9 cellular contexts compared by ENCODE assay signal in genomic region chr7:151078233-151079040, GRCh38. TPM values are rescaled to one million over a fixed set of nuclear protein-coding genes. Genes with fewer than 3 reads are reported as not detected.
DNase-seq lines count a peak whose midpoint lies in the region; ATAC-seq and TF ChIP-seq lines count a peak whose summit lies in the region.
"Had no signal": no experiment of that assay in that cellular context is flagged by ENCODE, and none has a peak within 500 bp of the region (broad histone marks: within the 10 kb centered on the region; RNA-seq: fewer than 3 reads in every experiment).

No MANE protein-coding gene starts in this region.

- no peak overlapping the region for H4K8ac ChIP-seq in IMR-90 (ENCODE audit: low read depth in 2 of 2, low read length in 2 of 2)

- POLR2A ChIA-PET in Caco-2 (lab: Charles Lee): interaction anchor here (0.6 to 1.2 kb wide), 2 partner anchors 10 to 50 kb away, joined by 4 to 5 read pairs; partner anchors contain the start of gene ABCB8
- POLR2A ChIA-PET in IMR-90 (lab: Charles Lee; ENCODE audit: unreplicated experiment): no interaction called here
- POLR2A ChIA-PET in MCF 10A (lab: Yijun Ruan, JAX): interaction anchor here (0.6 to 2.4 kb wide), 5 partner anchors 11 to 50 kb away, joined by 3 to 7 read pairs (median 3); partner anchors contain the start of gene ABCB8

- 50% methylated on average over 5 of the region's 22 CpGs; no CpG with 5 or more reads in 1 of the 2 experiments for WGBS in IMR-90 (ENCODE audit: extremely low coverage in 2 of 2, insufficient read length in 1 of 2), 2 experiments
- WGBS in body of pancreas, 2 donors: 44 to 53% methylated on average over 16 to 22 of the region's 22 CpGs

- H2BK15ac ChIP-seq in IMR-90 (ENCODE audit: low read depth, low read length): no peak overlapping the region

- H3K9me1 ChIP-seq in IMR-90 (ENCODE audit: insufficient read depth, low read length): no peaks in the 10 kb centered on the region

- dilution Hi-C loops in IMR-90 (cut with HindIII; ENCODE audit: low sequenced_read_pairs, unreplicated experiment): no loop called here

- no peak overlapping the region for H4K5ac ChIP-seq in IMR-90 (ENCODE audit: low read depth, low read length)

- H3K4me1 Mint-ChIP-seq in Caco-2 (ENCODE audit: low read depth, unreplicated experiment) (peaks cover 7% of the 10 kb centered on the region), MCF 10A (ENCODE audit: insufficient read depth, unreplicated experiment) (peaks cover 24% of the 10 kb centered on the region), nephron progenitor cell (peaks cover 41% of the 10 kb centered on the region)

- no TSS peak for BruUV-seq in Caco-2 (replicated peaks; lab: Mats Ljungman, UMichigan)
- no TSS peak for BruUV-seq in IMR-90 (replicated peaks; lab: Mats Ljungman, UMichigan)
- no TSS peak for BruUV-seq in MCF 10A (replicated peaks; lab: Mats Ljungman, UMichigan)

- TF ChIP-seq CTCF in Caco-2 (IDR thresholded peaks at IDR 0.05; ENCODE audit: insufficient read depth in 1 of 2, low read depth in 1 of 2, low read length in 1 of 2, severe bottlenecking in 1 of 2, unreplicated experiment in 1 of 2): no peak
- TF ChIP-seq CTCF in IMR-90 (conservative IDR thresholded peaks at IDR 0.05; ENCODE audit: low read depth, low read length): no peak
- TF ChIP-seq CTCF in MCF 10A (IDR thresholded peaks at IDR 0.05; ENCODE audit: unreplicated experiment): no peak
- no peak for TF ChIP-seq CTCF in nephron progenitor cell (IDR thresholded peaks at IDR 0.05)
- TF ChIP-seq CTCF in body of pancreas (IDR thresholded peaks at IDR 0.05): no peak

- DNase-seq in Caco-2 (peak in 1 of 2 experiments; percentile 30), IMR-90 (no peak), MCF 10A (ENCODE audit: unreplicated experiment) (no peak), nephron progenitor cell (no peak), body of pancreas (no peak), kidney glomerular epithelial cell (lab: John Stamatoyannopoulos, UW) (no peak)
- DNase-seq: stimulated activated CD4-positive, alpha-beta T cell treated with anti-CD3 and anti-CD28 coated beads, Interleukin-4, amount 100 ng/mL, for 4 hours had no signal

- no peak for ATAC-seq in IMR-90 (ENCODE audit: low read depth)
- no peak for ATAC-seq in HG02588 (IDR thresholded peaks at IDR 0.05; ENCODE audit: unreplicated experiment)
- ATAC-seq in body of pancreas: no peak
- no peak for ATAC-seq in HG03196 (IDR thresholded peaks at IDR 0.05; ENCODE audit: unreplicated experiment)

- TF ChIP-seq POLR2A in IMR-90 (IDR thresholded peaks at IDR 0.05; ENCODE audit: low read depth, low read length): no peak
- no peak for TF ChIP-seq POLR2A in body of pancreas (IDR thresholded peaks at IDR 0.05)

- H2AK9ac ChIP-seq in IMR-90 (replicated peaks; ENCODE audit: low read depth, low read length, poor library complexity): no peak overlapping the region

- H3K4ac ChIP-seq in IMR-90 (ENCODE audit: low read depth, low read length): no peak overlapping the region

- H2BK5ac ChIP-seq in IMR-90 (ENCODE audit: low read depth, low read length, poor library complexity, severe bottlenecking): no peak overlapping the region

- no peak overlapping the region for H3K56ac ChIP-seq in IMR-90 (ENCODE audit: extremely low read depth, insufficient read depth, low read length)

- no peak overlapping the region for H2AFZ ChIP-seq in IMR-90 (replicated peaks; ENCODE audit: low read length, poor library complexity)

- CTCF ChIA-PET in Caco-2 (lab: Charles Lee): interaction anchor here (0.7 kb wide), 1 partner anchor 16 kb away, joined by 3 read pairs; no protein-coding TSS in a partner anchor
- CTCF ChIA-PET in IMR-90 (lab: Yijun Ruan, JAX): no interaction called here
- CTCF ChIA-PET in MCF 10A (lab: Yijun Ruan, JAX): interaction anchor here (0.7 to 1.5 kb wide), 3 partner anchors 18 to 293 kb away, joined by 4 read pairs; no protein-coding TSS in a partner anchor

- peaks cover 22% of the 10 kb centered on the region for H3K4me1 ChIP-seq in Caco-2
- H3K4me1 ChIP-seq in IMR-90 (ENCODE audit: control insufficient read depth, insufficient read depth, low read length): peaks cover 21% of the 10 kb centered on the region
- H3K4me1 ChIP-seq in body of pancreas: peaks cover 52% of the 10 kb centered on the region

- peaks cover 75% of the 10 kb centered on the region for H3K36me3 Mint-ChIP-seq in Caco-2 (ENCODE audit: insufficient read depth, unreplicated experiment)
- peaks cover 39% of the 10 kb centered on the region for H3K36me3 Mint-ChIP-seq in MCF 10A (ENCODE audit: insufficient read depth, unreplicated experiment)
- peaks cover 8% of the 10 kb centered on the region for H3K36me3 Mint-ChIP-seq in nephron progenitor cell (ENCODE audit: low read depth)

- H3K9ac ChIP-seq in IMR-90 (ENCODE audit: low read depth, low read length): no peak overlapping the region

- no peak overlapping the region for H4K91ac ChIP-seq in IMR-90 (ENCODE audit: insufficient read depth, low read depth, low read length)

- in situ Hi-C loops in IMR-90 (cut with MboI; ENCODE audit: low sequenced_read_pairs): no loop called here

- H3K27ac Mint-ChIP-seq in Caco-2 (ENCODE audit: unreplicated experiment) (peak overlapping the region; percentile 19), MCF 10A (ENCODE audit: low read depth, unreplicated experiment) (no peak overlapping the region), nephron progenitor cell (peak overlapping the region; percentile 88)

- H3K27ac ChIP-seq in IMR-90 (ENCODE audit: insufficient read depth, low read length) (no peak overlapping the region), body of pancreas (peak overlapping the region in 2 of 4 donors; percentile 3 to 15)

- no peak overlapping the region for H3K4me2 ChIP-seq in IMR-90 (ENCODE audit: low read depth, low read length)

- no peak overlapping the region for H2AK5ac ChIP-seq in IMR-90 (ENCODE audit: low read depth, low read length)

- H3K27me3 Mint-ChIP-seq in Caco-2 (ENCODE audit: insufficient read depth, unreplicated experiment) (no peaks in the 10 kb centered on the region), MCF 10A (ENCODE audit: insufficient read depth, unreplicated experiment) (no peaks in the 10 kb centered on the region), nephron progenitor cell (ENCODE audit: low read depth, poor library complexity) (no peaks in the 10 kb centered on the region)

- H3K79me1 ChIP-seq in IMR-90 (ENCODE audit: low read depth in 1 of 2, low read length in 2 of 2): peaks cover 19 to 71% of the 10 kb centered on the region in 2 experiments; a peak in 3 of 4 replicates

- H3K9me3 ChIP-seq in Caco-2: no peaks in the 10 kb centered on the region
- no peaks in the 10 kb centered on the region for H3K9me3 ChIP-seq in IMR-90 (ENCODE audit: control insufficient read depth, insufficient read depth, low read length)
- H3K9me3 ChIP-seq in body of pancreas: no peaks in the 10 kb centered on the region

- H3K9me3 Mint-ChIP-seq in Caco-2 (ENCODE audit: unreplicated experiment) (no peaks in the 10 kb centered on the region), MCF 10A (ENCODE audit: unreplicated experiment) (no peaks in the 10 kb centered on the region), nephron progenitor cell (no peaks in the 10 kb centered on the region)

- H3K4me3 ChIP-seq in Caco-2 (ENCODE audit: low read depth, low read length): no peak overlapping the region
- H3K4me3 ChIP-seq in IMR-90 (ENCODE audit: insufficient read depth, low read depth, low read length): no peak overlapping the region
- no peak overlapping the region for H3K4me3 ChIP-seq in body of pancreas

- no peak for TF ChIP-seq RAD21 in IMR-90 (IDR thresholded peaks at IDR 0.05; ENCODE audit: low read length)

- H3K27me3 ChIP-seq in Caco-2 (replicated peaks; ENCODE audit: control insufficient read depth, insufficient read depth, low read length): no peaks in the 10 kb centered on the region
- no peaks in the 10 kb centered on the region for H3K27me3 ChIP-seq in IMR-90 (ENCODE audit: control insufficient read depth, insufficient read depth, low read length)
- no peaks in the 10 kb centered on the region for H3K27me3 ChIP-seq in body of pancreas

- peak overlapping the region; percentile 93 for H3K4me3 Mint-ChIP-seq in Caco-2 (ENCODE audit: unreplicated experiment)
- H3K4me3 Mint-ChIP-seq in MCF 10A (ENCODE audit: unreplicated experiment): peak overlapping the region; percentile 91
- H3K4me3 Mint-ChIP-seq in nephron progenitor cell: peak overlapping the region; percentile 88

- no peak overlapping the region for H3K18ac ChIP-seq in IMR-90 (ENCODE audit: low read depth, low read length)

- H2BK120ac ChIP-seq in IMR-90 (ENCODE audit: low read depth, low read length): no peak overlapping the region

- peak overlapping the region; percentile 11; the same call in 1 of the 2 replicates for H3K23ac ChIP-seq in IMR-90 (ENCODE audit: low read depth, low read length)

- H3K14ac ChIP-seq in IMR-90 (replicated peaks; ENCODE audit: low read depth, low read length): no peak overlapping the region

- intact Hi-C loops in Caco-2 (cut with micrococcal nuclease; ENCODE audit: unreplicated experiment): no loop called here
- intact Hi-C loops in IMR-90 (cut with micrococcal nuclease): no loop called here
- intact Hi-C loops in MCF 10A (cut with micrococcal nuclease): no loop called here
- intact Hi-C loops in body of pancreas (cut with DNase I): no loop called here

- H3K36me3 ChIP-seq in Caco-2 (ENCODE audit: control insufficient read depth, insufficient read depth, low read length) (no peaks in the 10 kb centered on the region), IMR-90 (ENCODE audit: control insufficient read depth, insufficient read depth, low read length) (peaks cover 44% of the 10 kb centered on the region), body of pancreas (replicated peaks in 1 of 2; ENCODE audit: insufficient read depth in 1 of 2, low read depth in 2 of 2) (peaks cover 15 to 16% of the 10 kb centered on the region in 2 donors)

- no peak overlapping the region for H2BK20ac ChIP-seq in IMR-90 (ENCODE audit: low read depth, low read length)

- peaks cover 22% of the 10 kb centered on the region for H4K20me1 ChIP-seq in IMR-90 (ENCODE audit: insufficient read depth, low read length)

RNA-seq across cellular contexts. Expression of gene FASTK, which starts 2.2 kb away (rescaled TPM):
- total RNA-seq in Caco-2 (2022) (114 and 119 TPM in 2 replicates), IMR-90 (2012; rRNA removed) (41.9 and 53.8 TPM in 2 replicates), MCF 10A (2022) (79.3 and 83.6 TPM in 2 replicates), body of pancreas (100 to 1,000 TPM in 1 of 2 donors, 10 to 100 TPM in 1; 60.7 to 201 TPM)
- polyA plus RNA-seq in IMR-90 (2012; rRNA removed): 115 and 127 TPM in 2 replicates
- 99.0 and 130 TPM in 2 replicates for polyA plus RNA-seq in IMR-90 (2012; cell fraction: cytosol; rRNA removed)
- polyA plus RNA-seq in IMR-90 (2012; cell fraction: nucleus; rRNA removed; ENCODE audit: low replicate concordance): 430 and 1,164 TPM in 2 replicates

RNA-seq across cellular contexts. Expression of gene TMUB1, which starts 4.9 kb away (rescaled TPM):
- total RNA-seq in Caco-2 (2022) (68.1 and 75.0 TPM in 2 replicates), IMR-90 (2012; rRNA removed) (6.8 and 7.8 TPM in 2 replicates), MCF 10A (2022) (25.7 and 30.1 TPM in 2 replicates), body of pancreas (10 to 100 TPM; 34.9 to 54.2 TPM)
- 29.8 and 38.3 TPM in 2 replicates for polyA plus RNA-seq in IMR-90 (2012; rRNA removed)
- polyA plus RNA-seq in IMR-90 (2012; cell fraction: cytosol; rRNA removed): 24.3 and 48.1 TPM in 2 replicates
- 34.7 and 60.3 TPM in 2 replicates for polyA plus RNA-seq in IMR-90 (2012; cell fraction: nucleus; rRNA removed; ENCODE audit: low replicate concordance)

RNA-seq across cellular contexts. Expression of gene AGAP3, which starts 7.8 kb away (rescaled TPM):
- total RNA-seq in Caco-2 (2022): 70.2 and 76.6 TPM in 2 replicates
- 33.3 and 35.3 TPM in 2 replicates for total RNA-seq in IMR-90 (2012; rRNA removed)
- 93.9 and 99.5 TPM in 2 replicates for polyA plus RNA-seq in IMR-90 (2012; rRNA removed)
- polyA plus RNA-seq in IMR-90 (2012; cell fraction: cytosol; rRNA removed): 87.0 and 97.5 TPM in 2 replicates
- 301 and 531 TPM in 2 replicates for polyA plus RNA-seq in IMR-90 (2012; cell fraction: nucleus; rRNA removed; ENCODE audit: low replicate concordance)
- 95.6 and 138 TPM in 2 replicates for total RNA-seq in MCF 10A (2022)
- 100 to 1,000 TPM in 1 of 2 donors, 10 to 100 TPM in 1; 45.4 to 104 TPM for total RNA-seq in body of pancreas

RNA-seq across cellular contexts. Expression of gene SLC4A2, which starts 19.0 kb away (rescaled TPM):
- total RNA-seq in Caco-2 (2022): 249 and 255 TPM in 2 replicates
- 25.3 and 29.6 TPM in 2 replicates for total RNA-seq in IMR-90 (2012; rRNA removed)
- polyA plus RNA-seq in IMR-90 (2012; rRNA removed): 91.0 and 112 TPM in 2 replicates
- 70.2 and 89.3 TPM in 2 replicates for polyA plus RNA-seq in IMR-90 (2012; cell fraction: cytosol; rRNA removed)
- 205 and 510 TPM in 2 replicates for polyA plus RNA-seq in IMR-90 (2012; cell fraction: nucleus; rRNA removed; ENCODE audit: low replicate concordance)
- total RNA-seq in MCF 10A (2022): 112 and 114 TPM in 2 replicates
- 100 to 1,000 TPM in 1 of 2 donors, 10 to 100 TPM in 1; 50.1 to 147 TPM for total RNA-seq in body of pancreas

RNA-seq across cellular contexts. Expression of gene CDK5, which starts 20.7 kb away (rescaled TPM):
- total RNA-seq in Caco-2 (2022) (23.8 and 25.2 TPM in 2 replicates), IMR-90 (2012; rRNA removed) (22.4 and 24.7 TPM in 2 replicates), MCF 10A (2022) (11.8 and 12.2 TPM in 2 replicates), body of pancreas (1 to 10 TPM; 2.3 to 6.3 TPM)
- 34.8 and 45.6 TPM in 2 replicates for polyA plus RNA-seq in IMR-90 (2012; rRNA removed)
- 29.1 and 41.6 TPM in 2 replicates for polyA plus RNA-seq in IMR-90 (2012; cell fraction: cytosol; rRNA removed)
- polyA plus RNA-seq in IMR-90 (2012; cell fraction: nucleus; rRNA removed; ENCODE audit: low replicate concordance): 16.0 and 19.1 TPM in 2 replicates
